2 cellular contexts compared by ENCODE assay signal in the genomic region with DNA sequence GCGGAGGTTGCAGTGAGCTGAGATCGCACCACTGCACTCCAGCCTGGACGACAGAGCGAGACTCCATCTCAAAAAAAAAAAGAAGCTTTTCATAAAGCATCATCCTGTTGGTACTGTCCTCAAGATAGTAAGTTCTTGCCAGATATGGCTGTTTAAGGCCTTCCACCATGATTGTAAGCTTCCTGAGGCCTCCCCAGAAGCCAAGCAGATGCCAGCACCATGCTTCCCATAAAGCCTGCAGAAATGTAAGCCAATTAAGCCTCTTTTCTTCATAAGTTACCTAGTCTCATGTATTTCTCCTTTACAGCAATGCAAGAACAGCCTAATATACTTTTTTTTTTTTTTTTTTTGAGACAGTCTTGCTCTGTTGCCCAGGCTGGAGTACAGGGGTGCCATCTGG.
TF ChIP-seq lines count a peak whose summit lies in the region.

No MANE protein-coding gene starts in this region.

TF ChIP-seq in HEK293, 187 proteins besides CTCF, POLR2A, EP300 and RAD21:
- TF ChIP-seq ZNF280D (tag by site-specific recombination; IDR thresholded peaks at IDR 0.05) (peak; percentile 59; the same call in 1 of the 2 replicates), ZNF776 (tag by site-specific recombination; IDR thresholded peaks at IDR 0.05; ENCODE audit: borderline replicate concordance) (peak; percentile 87)

TF ChIP-seq in K562, 482 proteins besides CTCF, POLR2A, EP300 and RAD21:
- TF ChIP-seq CBX3 (IDR thresholded peaks at IDR 0.05; ENCODE audit: borderline replicate concordance in 1 of 2, low read length in 2 of 2) (0 out of 3 replicates have a peak, but pooled peaks of 1 of the 2 experiments have one; percentile 18), ZNF316 (IDR thresholded peaks at IDR 0.05) (peak; percentile 68), TRIM28 (IDR thresholded peaks at IDR 0.05) (peak; percentile 72; the same call in 1 of the 2 replicates)
TF ChIP-seq in K562: peak in this region for 3; not testable (repeated sequence) for 479.
